ENCODE assay signal across 1 cellular context in the genomic region with DNA sequence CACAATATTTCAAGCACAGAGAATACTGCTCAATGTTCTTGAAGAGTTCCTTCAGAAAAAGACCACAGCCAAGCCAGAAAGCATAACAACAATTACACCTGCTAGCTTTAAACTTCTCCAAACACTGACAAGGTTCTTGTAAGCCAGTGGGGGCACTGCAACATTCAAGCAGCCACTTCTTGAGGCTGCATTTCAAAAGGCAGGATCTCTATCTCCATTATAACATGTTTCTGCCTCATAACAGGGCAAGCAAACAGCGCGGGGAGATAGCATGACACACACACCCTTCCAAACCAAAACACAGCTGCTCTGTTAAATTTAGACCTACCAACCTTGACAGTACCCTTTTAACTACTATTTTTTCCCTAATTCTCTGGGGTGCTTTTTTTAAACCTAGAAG.
TF ChIP-seq lines count a peak whose summit lies in the region.

No MANE protein-coding gene starts in this region.

TF ChIP-seq in GM23338, 12 proteins besides CTCF, POLR2A, EP300 and RAD21 (continued from another document):
- TF ChIP-seq, protein P1, sequence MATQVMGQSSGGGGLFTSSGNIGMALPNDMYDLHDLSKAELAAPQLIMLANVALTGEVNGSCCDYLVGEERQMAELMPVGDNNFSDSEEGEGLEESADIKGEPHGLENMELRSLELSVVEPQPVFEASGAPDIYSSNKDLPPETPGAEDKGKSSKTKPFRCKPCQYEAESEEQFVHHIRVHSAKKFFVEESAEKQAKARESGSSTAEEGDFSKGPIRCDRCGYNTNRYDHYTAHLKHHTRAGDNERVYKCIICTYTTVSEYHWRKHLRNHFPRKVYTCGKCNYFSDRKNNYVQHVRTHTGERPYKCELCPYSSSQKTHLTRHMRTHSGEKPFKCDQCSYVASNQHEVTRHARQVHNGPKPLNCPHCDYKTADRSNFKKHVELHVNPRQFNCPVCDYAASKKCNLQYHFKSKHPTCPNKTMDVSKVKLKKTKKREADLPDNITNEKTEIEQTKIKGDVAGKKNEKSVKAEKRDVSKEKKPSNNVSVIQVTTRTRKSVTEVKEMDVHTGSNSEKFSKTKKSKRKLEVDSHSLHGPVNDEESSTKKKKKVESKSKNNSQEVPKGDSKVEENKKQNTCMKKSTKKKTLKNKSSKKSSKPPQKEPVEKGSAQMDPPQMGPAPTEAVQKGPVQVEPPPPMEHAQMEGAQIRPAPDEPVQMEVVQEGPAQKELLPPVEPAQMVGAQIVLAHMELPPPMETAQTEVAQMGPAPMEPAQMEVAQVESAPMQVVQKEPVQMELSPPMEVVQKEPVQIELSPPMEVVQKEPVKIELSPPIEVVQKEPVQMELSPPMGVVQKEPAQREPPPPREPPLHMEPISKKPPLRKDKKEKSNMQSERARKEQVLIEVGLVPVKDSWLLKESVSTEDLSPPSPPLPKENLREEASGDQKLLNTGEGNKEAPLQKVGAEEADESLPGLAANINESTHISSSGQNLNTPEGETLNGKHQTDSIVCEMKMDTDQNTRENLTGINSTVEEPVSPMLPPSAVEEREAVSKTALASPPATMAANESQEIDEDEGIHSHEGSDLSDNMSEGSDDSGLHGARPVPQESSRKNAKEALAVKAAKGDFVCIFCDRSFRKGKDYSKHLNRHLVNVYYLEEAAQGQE (IDR thresholded peaks at IDR 0.05; ENCODE audit: unreplicated experiment): no peak
- TF ChIP-seq NANOG (IDR thresholded peaks at IDR 0.05; ENCODE audit: borderline replicate concordance) (no peak), EZH2 (IDR thresholded peaks at IDR 0.05; ENCODE audit: low read depth, unreplicated experiment) (no peak), CREB1 (CRISPR knock-in tag; IDR thresholded peaks at IDR 0.05; ENCODE audit: low read depth) (no peak), STAT1 (IDR thresholded peaks at IDR 0.05; ENCODE audit: unreplicated experiment) (no peak), ZNF331 (CRISPR knock-in tag; IDR thresholded peaks at IDR 0.05; ENCODE audit: low read depth) (no peak), POLR2AphosphoS5 (IDR thresholded peaks at IDR 0.05; ENCODE audit: low read depth) (no peak), EZH2phosphoT487 (IDR thresholded peaks at IDR 0.05; ENCODE audit: unreplicated experiment) (no peak)
- TF ChIP-seq, protein P2, sequence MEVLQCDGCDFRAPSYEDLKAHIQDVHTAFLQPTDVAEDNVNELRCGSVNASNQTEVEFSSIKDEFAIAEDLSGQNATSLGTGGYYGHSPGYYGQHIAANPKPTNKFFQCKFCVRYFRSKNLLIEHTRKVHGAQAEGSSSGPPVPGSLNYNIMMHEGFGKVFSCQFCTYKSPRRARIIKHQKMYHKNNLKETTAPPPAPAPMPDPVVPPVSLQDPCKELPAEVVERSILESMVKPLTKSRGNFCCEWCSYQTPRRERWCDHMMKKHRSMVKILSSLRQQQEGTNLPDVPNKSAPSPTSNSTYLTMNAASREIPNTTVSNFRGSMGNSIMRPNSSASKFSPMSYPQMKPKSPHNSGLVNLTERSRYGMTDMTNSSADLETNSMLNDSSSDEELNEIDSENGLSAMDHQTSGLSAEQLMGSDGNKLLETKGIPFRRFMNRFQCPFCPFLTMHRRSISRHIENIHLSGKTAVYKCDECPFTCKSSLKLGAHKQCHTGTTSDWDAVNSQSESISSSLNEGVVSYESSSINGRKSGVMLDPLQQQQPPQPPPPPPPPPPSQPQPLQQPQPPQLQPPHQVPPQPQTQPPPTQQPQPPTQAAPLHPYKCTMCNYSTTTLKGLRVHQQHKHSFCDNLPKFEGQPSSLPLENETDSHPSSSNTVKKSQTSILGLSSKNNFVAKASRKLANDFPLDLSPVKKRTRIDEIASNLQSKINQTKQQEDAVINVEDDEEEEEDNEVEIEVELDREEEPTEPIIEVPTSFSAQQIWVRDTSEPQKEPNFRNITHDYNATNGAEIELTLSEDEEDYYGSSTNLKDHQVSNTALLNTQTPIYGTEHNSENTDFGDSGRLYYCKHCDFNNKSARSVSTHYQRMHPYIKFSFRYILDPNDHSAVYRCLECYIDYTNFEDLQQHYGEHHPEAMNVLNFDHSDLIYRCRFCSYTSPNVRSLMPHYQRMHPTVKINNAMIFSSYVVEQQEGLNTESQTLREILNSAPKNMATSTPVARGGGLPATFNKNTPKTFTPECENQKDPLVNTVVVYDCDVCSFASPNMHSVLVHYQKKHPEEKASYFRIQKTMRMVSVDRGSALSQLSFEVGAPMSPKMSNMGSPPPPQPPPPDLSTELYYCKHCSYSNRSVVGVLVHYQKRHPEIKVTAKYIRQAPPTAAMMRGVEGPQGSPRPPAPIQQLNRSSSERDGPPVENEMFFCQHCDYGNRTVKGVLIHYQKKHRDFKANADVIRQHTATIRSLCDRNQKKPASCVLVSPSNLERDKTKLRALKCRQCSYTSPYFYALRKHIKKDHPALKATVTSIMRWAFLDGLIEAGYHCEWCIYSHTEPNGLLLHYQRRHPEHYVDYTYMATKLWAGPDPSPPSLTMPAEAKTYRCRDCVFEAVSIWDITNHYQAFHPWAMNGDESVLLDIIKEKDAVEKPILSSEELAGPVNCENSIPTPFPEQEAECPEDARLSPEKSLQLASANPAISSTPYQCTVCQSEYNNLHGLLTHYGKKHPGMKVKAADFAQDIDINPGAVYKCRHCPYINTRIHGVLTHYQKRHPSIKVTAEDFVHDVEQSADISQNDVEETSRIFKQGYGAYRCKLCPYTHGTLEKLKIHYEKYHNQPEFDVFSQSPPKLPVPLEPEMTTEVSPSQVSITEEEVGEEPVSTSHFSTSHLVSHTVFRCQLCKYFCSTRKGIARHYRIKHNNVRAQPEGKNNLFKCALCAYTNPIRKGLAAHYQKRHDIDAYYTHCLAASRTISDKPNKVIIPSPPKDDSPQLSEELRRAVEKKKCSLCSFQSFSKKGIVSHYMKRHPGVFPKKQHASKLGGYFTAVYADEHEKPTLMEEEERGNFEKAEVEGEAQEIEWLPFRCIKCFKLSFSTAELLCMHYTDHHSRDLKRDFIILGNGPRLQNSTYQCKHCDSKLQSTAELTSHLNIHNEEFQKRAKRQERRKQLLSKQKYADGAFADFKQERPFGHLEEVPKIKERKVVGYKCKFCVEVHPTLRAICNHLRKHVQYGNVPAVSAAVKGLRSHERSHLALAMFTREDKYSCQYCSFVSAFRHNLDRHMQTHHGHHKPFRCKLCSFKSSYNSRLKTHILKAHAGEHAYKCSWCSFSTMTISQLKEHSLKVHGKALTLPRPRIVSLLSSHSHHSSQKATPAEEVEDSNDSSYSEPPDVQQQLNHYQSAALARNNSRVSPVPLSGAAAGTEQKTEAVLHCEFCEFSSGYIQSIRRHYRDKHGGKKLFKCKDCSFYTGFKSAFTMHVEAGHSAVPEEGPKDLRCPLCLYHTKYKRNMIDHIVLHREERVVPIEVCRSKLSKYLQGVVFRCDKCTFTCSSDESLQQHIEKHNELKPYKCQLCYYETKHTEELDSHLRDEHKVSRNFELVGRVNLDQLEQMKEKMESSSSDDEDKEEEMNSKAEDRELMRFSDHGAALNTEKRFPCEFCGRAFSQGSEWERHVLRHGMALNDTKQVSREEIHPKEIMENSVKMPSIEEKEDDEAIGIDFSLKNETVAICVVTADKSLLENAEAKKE (CRISPR knock-in tag; IDR thresholded peaks at IDR 0.05): no peak
TF ChIP-seq in GM23338: peak in this region for 0.
